22 cellular contexts compared by ENCODE assay signal in the genomic region with DNA sequence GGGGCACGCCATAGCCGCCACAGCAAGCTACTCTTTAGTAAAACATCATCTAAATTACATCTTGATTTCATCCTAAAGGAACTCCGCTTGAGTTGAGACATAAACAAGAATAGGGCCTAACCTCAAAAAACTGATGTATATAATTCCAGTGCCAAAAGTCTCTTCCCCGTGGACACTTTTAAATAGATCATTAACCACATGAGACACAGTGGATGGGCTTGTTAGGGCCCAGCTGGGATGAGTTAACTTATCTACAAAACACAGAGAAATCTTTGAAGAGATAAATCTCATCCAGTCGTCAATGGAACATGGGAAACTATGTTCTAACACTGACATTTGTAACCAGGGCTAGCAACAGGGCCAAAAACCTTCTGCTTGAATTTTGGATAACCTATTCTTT. TPM values are rescaled to one million over a fixed set of nuclear protein-coding genes. Genes with fewer than 3 reads are reported as not detected.
DNase-seq lines count a peak whose midpoint lies in the region; FAIRE-seq and TF ChIP-seq lines count a peak whose summit lies in the region.
"Had no signal": no experiment of that assay in that cellular context is flagged by ENCODE, and none has a peak within 500 bp of the region (broad histone marks: within the 10 kb centered on the region; RNA-seq: fewer than 3 reads in every experiment).

No MANE protein-coding gene starts in this region.

- no peaks in the 10 kb centered on the region for H4K20me1 ChIP-seq in astrocyte (ENCODE audit: insufficient read depth, low read length)

- FAIRE-seq in astrocyte (lab: Jason Lieb, UNC), result no peak
- FAIRE-seq: GM12878 had no signal

- no peaks in the 10 kb centered on the region for H3K36me3 ChIP-seq in astrocyte (ENCODE audit: insufficient read depth, low read length)
- no peaks in the 10 kb centered on the region for H3K36me3 ChIP-seq in urinary bladder (ENCODE audit: insufficient read depth)
- H3K36me3 ChIP-seq: right lobe of liver had no signal

- peak overlapping the region; percentile 98 for H3K27ac Mint-ChIP-seq in HFFc6
- peak overlapping the region; percentile 99 for H3K27ac Mint-ChIP-seq in astrocyte (ENCODE audit: unreplicated experiment)

- H3K4me1 Mint-ChIP-seq in HFFc6 (ENCODE audit: low read depth), result peaks cover 44% of the 10 kb centered on the region
- peaks cover 13% of the 10 kb centered on the region for H3K4me1 Mint-ChIP-seq in astrocyte (ENCODE audit: low read depth, unreplicated experiment)

- no peak overlapping the region for H2AFZ ChIP-seq in astrocyte (ENCODE audit: low read depth, low read length)

- H3K9me3 Mint-ChIP-seq in HFFc6 (peaks cover 8% of the 10 kb centered on the region), astrocyte (ENCODE audit: unreplicated experiment) (peaks cover 11% of the 10 kb centered on the region)

- H3K79me2 ChIP-seq in astrocyte (ENCODE audit: insufficient read depth, low read length), result no peaks in the 10 kb centered on the region

- H3K27me3 ChIP-seq in astrocyte (ENCODE audit: insufficient read depth, low read length), result no peaks in the 10 kb centered on the region
- H3K27me3 ChIP-seq: foreskin keratinocyte, right lobe of liver had no signal

- no peak overlapping the region for H3K4me3 ChIP-seq in astrocyte (ENCODE audit: insufficient read depth, low read depth, low read length)
- H3K4me3 ChIP-seq in urinary bladder (ENCODE audit: low read depth, low read length), result no peak overlapping the region
- H3K4me3 ChIP-seq: GM12878, right lobe of liver, SK-N-MC had no signal

- H3K27me3 Mint-ChIP-seq in HFFc6 (ENCODE audit: insufficient read depth), result peaks cover 4% of the 10 kb centered on the region
- H3K27me3 Mint-ChIP-seq in astrocyte (ENCODE audit: low read depth, unreplicated experiment), result peaks cover 3% of the 10 kb centered on the region
- H3K27me3 Mint-ChIP-seq: stimulated activated naive CD8-positive, alpha-beta T cell treated with anti-CD3 and anti-CD28 coated beads, Interleukin-15, amount 100 ng/mL, for 72 hours had no signal

- H3K27ac ChIP-seq in astrocyte (ENCODE audit: low read depth, low read length) (peak overlapping the region; percentile 95), urinary bladder (ENCODE audit: low read depth) (peak overlapping the region; percentile 32)
- H3K27ac ChIP-seq: foreskin keratinocyte, right lobe of liver, SK-N-MC had no signal

- H3K4me3 Mint-ChIP-seq in HFFc6 (peak overlapping the region; percentile 73), astrocyte (ENCODE audit: unreplicated experiment) (peak overlapping the region; percentile 40)
- H3K4me3 Mint-ChIP-seq: stimulated activated naive CD8-positive, alpha-beta T cell treated with anti-CD3 and anti-CD28 coated beads, Interleukin-15, amount 100 ng/mL, for 72 hours had no signal

- DNase-seq in HFFc6, result peak; percentile 33
- DNase-seq in astrocyte (ENCODE audit: low read depth), result peak; percentile 76
- DNase-seq in glomerular visceral epithelial cell (ENCODE audit: extremely low spot score), result peak; percentile 96
- DNase-seq in COLO829 (ENCODE audit: low spot score), result no peak
- DNase-seq in NCI-H510A (lab: John Stamatoyannopoulos, UW), result no peak
- no peak for DNase-seq in HPDE6-E6E7 (ENCODE audit: extremely low spot score)
- DNase-seq: activated CD4-positive, CD25-positive, alpha-beta regulatory T cell treated with anti-CD3 and anti-CD28 coated beads, Interleukin-2, amount 50 U/mL, for 72 hours; central memory CD4-positive, alpha-beta T cell; effector CD8-positive, alpha-beta T cell; GF-D8; NCI-H1105 treated with DMSO at 0.1 percent for 48 hours; NCI-H2107; NCI-H69; right lobe of liver; stimulated activated CD4-positive, alpha-beta T cell treated with anti-CD3 and anti-CD28 coated beads, Interleukin-1b, Interleukin-23, amount 100 ng/mL, for 48 hours; stimulated activated naive CD8-positive, alpha-beta T cell treated with anti-CD3 and anti-CD28 coated beads, Interleukin-15, amount 100 ng/mL, for 72 hours had no signal

- no peak overlapping the region for H3K4me2 ChIP-seq in astrocyte (ENCODE audit: low read length)

- no peak for TF ChIP-seq CTCF in HFFc6 (IDR thresholded peaks at IDR 0.05)
- TF ChIP-seq CTCF in astrocyte (IDR thresholded peaks at IDR 0.05; ENCODE audit: insufficient read depth, low read depth, low read length), result no peak

- H3K9ac ChIP-seq in astrocyte (ENCODE audit: low read length), result peak overlapping the region; percentile 65

- no peaks in the 10 kb centered on the region for H3K9me3 ChIP-seq in astrocyte (ENCODE audit: insufficient read depth, low read depth, low read length)
- H3K9me3 ChIP-seq: right lobe of liver had no signal

- H3K36me3 Mint-ChIP-seq in HFFc6 (ENCODE audit: low read depth) (peaks cover 10% of the 10 kb centered on the region), astrocyte (ENCODE audit: low read depth, unreplicated experiment) (peaks cover 4% of the 10 kb centered on the region)

- H3K4me1 ChIP-seq in astrocyte (ENCODE audit: insufficient read depth, low read length) (peaks cover 12% of the 10 kb centered on the region), urinary bladder (ENCODE audit: insufficient read depth) (no peaks in the 10 kb centered on the region)

- WGBS in urinary bladder, result 36% methylated on average over 5 of the region's 5 CpGs

RNA-seq across cellular contexts. Expression of a gene that starts 20.8 kb away (rescaled TPM):
- total RNA-seq in HFFc6 (2021; fragmentation: NEBNext Ultra II Directional; extraction: Animal tissue kit (Norgen Biotek cat#: 25700)), result 10 to 100 TPM; 32.0 to 44.1 (median 41.0) TPM
- total RNA-seq in astrocyte, result 14.2 and 16.2 TPM in 2 replicates
- 11.7 TPM for total RNA-seq in urinary bladder
- polyA plus RNA-seq in urinary bladder, result 14.2 TPM
- total RNA-seq: activated CD8-positive, alpha-beta memory T cell treated with anti-CD3 and anti-CD28 coated beads for 36 hours; OCI-LY7 had no signal

RNA-seq across cellular contexts. Expression of a gene that starts 52.3 kb away (rescaled TPM):
- total RNA-seq in HFFc6 (2021; fragmentation: NEBNext Ultra II Directional; extraction: Animal tissue kit (Norgen Biotek cat#: 25700)), result 100 to 1,000 TPM; 409 to 759 (median 458) TPM
- total RNA-seq in astrocyte, result 200 and 560 TPM in 2 replicates
- 1,173 TPM for total RNA-seq in urinary bladder
- 412 TPM for polyA plus RNA-seq in urinary bladder
- total RNA-seq: foreskin keratinocyte, OCI-LY7 had no signal
- polyA plus RNA-seq: foreskin keratinocyte had no signal

Comparison
In these comparisons a context has a peak if more than half of its experiments do, and no peak if none do; other contexts are left out.
1. DNase-seq: peak in HFFc6 (single experiment), astrocyte (single experiment) and glomerular visceral epithelial cell (single experiment); none in COLO829 (single experiment), NCI-H510A (single experiment) and HPDE6-E6E7 (single experiment).